Comparison of ENCODE assay signal across 19 cellular contexts in genomic region chr12:31999692-32000091, GRCh38. TPM values are rescaled to one million over a fixed set of nuclear protein-coding genes. Genes with fewer than 3 reads are reported as not detected.
DNase-seq lines count a peak whose midpoint lies in the region; ATAC-seq and TF ChIP-seq lines count a peak whose summit lies in the region.
"Had no signal": no experiment of that assay in that cellular context is flagged by ENCODE, and none has a peak within 500 bp of the region (broad histone marks: within the 10 kb centered on the region; RNA-seq: fewer than 3 reads in every experiment).

No MANE protein-coding gene starts in this region.

- 100% methylated on average over 1 of the region's 6 CpGs; no CpG with 5 or more reads in 1 of the 2 experiments for WGBS in IMR-90 (ENCODE audit: extremely low coverage in 2 of 2, insufficient read length in 1 of 2), 2 experiments

- DNase-seq in EH (ENCODE audit: low read depth) = peak; percentile 4
- DNase-seq in IMR-90 = peak; percentile 1
- no peak for DNase-seq in central memory CD8-positive, alpha-beta T cell (ENCODE audit: low spot score in 2 of 2)
- DNase-seq in progenitor cell of endocrine pancreas (ENCODE audit: low spot score, unreplicated experiment) = no peak
- DNase-seq in activated CD4-positive, CD25-positive, alpha-beta regulatory T cell (lab: John Stamatoyannopoulos, UW) = no peak
- DNase-seq in upper lobe of right lung = no peak
- DNase-seq in DMS153 (lab: John Stamatoyannopoulos, UW) = no peak
- DNase-seq: CD8-positive, alpha-beta memory T cell; DMS 273 treated with DMSO at 0.1 percent for 48 hours; DMS79 treated with DMSO at 0.1 percent for 48 hours; H9; KG1; MM.1S; NCI-H2029; NCI-H69; Right ventricle myocardium superior; RPMI8226 had no signal

- H3K4me1 ChIP-seq in IMR-90 (ENCODE audit: control insufficient read depth, insufficient read depth, low read length) (no peaks in the 10 kb centered on the region), upper lobe of right lung (no peaks in the 10 kb centered on the region)

- H3K4ac ChIP-seq in IMR-90 (ENCODE audit: low read depth, low read length) = no peak overlapping the region

- intact Hi-C loops in IMR-90 (cut with micrococcal nuclease) (no loop called here), upper lobe of right lung (cut with DNase I) (no loop called here)

- H3K27ac ChIP-seq in IMR-90 (ENCODE audit: insufficient read depth, low read length) = no peak overlapping the region
- no peak overlapping the region for H3K27ac ChIP-seq in upper lobe of right lung
- H3K27ac ChIP-seq: C4-2B had no signal

- H3K18ac ChIP-seq in IMR-90 (ENCODE audit: low read depth, low read length) = no peak overlapping the region

- H3K9ac ChIP-seq in IMR-90 (ENCODE audit: low read depth, low read length) = no peak overlapping the region

- in situ Hi-C loops in IMR-90 (cut with MboI; ENCODE audit: low sequenced_read_pairs) = no loop called here

- no peak for TF ChIP-seq RAD21 in IMR-90 (IDR thresholded peaks at IDR 0.05; ENCODE audit: low read length)

- no peak overlapping the region for H3K56ac ChIP-seq in IMR-90 (ENCODE audit: extremely low read depth, insufficient read depth, low read length)

- no peaks in the 10 kb centered on the region for H4K20me1 ChIP-seq in IMR-90 (ENCODE audit: insufficient read depth, low read length)

- no peak overlapping the region for H2AK9ac ChIP-seq in IMR-90 (replicated peaks; ENCODE audit: low read depth, low read length, poor library complexity)

- no peak for TF ChIP-seq POLR2A in IMR-90 (IDR thresholded peaks at IDR 0.05; ENCODE audit: low read depth, low read length)

- H3K36me3 ChIP-seq in IMR-90 (ENCODE audit: control insufficient read depth, insufficient read depth, low read length) (peaks cover 17% of the 10 kb centered on the region), upper lobe of right lung (peaks cover 55% of the 10 kb centered on the region)

- H3K9me3 ChIP-seq in IMR-90 (ENCODE audit: control insufficient read depth, insufficient read depth, low read length) (no peaks in the 10 kb centered on the region), upper lobe of right lung (no peaks in the 10 kb centered on the region)

- H4K8ac ChIP-seq in IMR-90 (ENCODE audit: low read depth in 2 of 2, low read length in 2 of 2) = no peak overlapping the region

- no peak overlapping the region for H3K4me2 ChIP-seq in IMR-90 (ENCODE audit: low read depth, low read length)
- H3K4me2 ChIP-seq: GM23338 had no signal

- H3K27ac Mint-ChIP-seq in central memory CD8-positive, alpha-beta T cell (ENCODE audit: low read depth) = peak overlapping the region; percentile 49
- H3K27ac Mint-ChIP-seq in progenitor cell of endocrine pancreas = peak overlapping the region; percentile 79
- H3K27ac Mint-ChIP-seq: GM23338, H9 had no signal

- no peak overlapping the region for H2BK15ac ChIP-seq in IMR-90 (ENCODE audit: low read depth, low read length)

- no peak overlapping the region for H2AFZ ChIP-seq in IMR-90 (replicated peaks; ENCODE audit: low read length, poor library complexity)
- H2AFZ ChIP-seq: GM23338 had no signal

- no peak overlapping the region for H2BK20ac ChIP-seq in IMR-90 (ENCODE audit: low read depth, low read length)

- BruUV-seq in IMR-90 (replicated peaks; lab: Mats Ljungman, UMichigan) = no TSS peak

- POLR2A ChIA-PET in IMR-90 (lab: Charles Lee; ENCODE audit: unreplicated experiment) = no interaction called here

- H4K91ac ChIP-seq in IMR-90 (ENCODE audit: insufficient read depth, low read depth, low read length) = no peak overlapping the region

- H3K79me1 ChIP-seq in IMR-90 (ENCODE audit: low read depth in 1 of 2, low read length in 2 of 2) = no peaks in the 10 kb centered on the region

- no peaks in the 10 kb centered on the region for H3K9me1 ChIP-seq in IMR-90 (ENCODE audit: insufficient read depth, low read length)

- no peak overlapping the region for H2BK120ac ChIP-seq in IMR-90 (ENCODE audit: low read depth, low read length)

- H3K14ac ChIP-seq in IMR-90 (replicated peaks; ENCODE audit: low read depth, low read length) = no peak overlapping the region

- no peak overlapping the region for H2BK5ac ChIP-seq in IMR-90 (ENCODE audit: low read depth, low read length, poor library complexity, severe bottlenecking)

- no peak overlapping the region for H3K23ac ChIP-seq in IMR-90 (ENCODE audit: low read depth, low read length)

- no peak overlapping the region for H4K5ac ChIP-seq in IMR-90 (ENCODE audit: low read depth, low read length)

- peaks cover 4% of the 10 kb centered on the region for H3K4me1 Mint-ChIP-seq in central memory CD8-positive, alpha-beta T cell
- H3K4me1 Mint-ChIP-seq in progenitor cell of endocrine pancreas (ENCODE audit: low read depth) = peaks cover 2% of the 10 kb centered on the region
- H3K4me1 Mint-ChIP-seq: GM23338, H9 had no signal

- no peak overlapping the region for H3K4me3 Mint-ChIP-seq in central memory CD8-positive, alpha-beta T cell
- H3K4me3 Mint-ChIP-seq in progenitor cell of endocrine pancreas (ENCODE audit: low read depth) = no peak overlapping the region
- H3K4me3 Mint-ChIP-seq: CD8-positive, alpha-beta memory T cell; GM23338; H9 had no signal

- TF ChIP-seq CTCF in IMR-90 (conservative IDR thresholded peaks at IDR 0.05; ENCODE audit: low read depth, low read length) (no peak), progenitor cell of endocrine pancreas (IDR thresholded peaks at IDR 0.05; ENCODE audit: unreplicated experiment) (no peak), upper lobe of right lung (IDR thresholded peaks at IDR 0.05) (no peak)

- peaks cover 49% of the 10 kb centered on the region for H3K36me3 Mint-ChIP-seq in central memory CD8-positive, alpha-beta T cell (ENCODE audit: insufficient read depth)
- H3K36me3 Mint-ChIP-seq in progenitor cell of endocrine pancreas (ENCODE audit: insufficient read depth) = peaks cover 43% of the 10 kb centered on the region

- no peaks in the 10 kb centered on the region for H3K27me3 ChIP-seq in IMR-90 (ENCODE audit: control insufficient read depth, insufficient read depth, low read length)
- H3K27me3 ChIP-seq in upper lobe of right lung = no peaks in the 10 kb centered on the region

- dilution Hi-C loops in IMR-90 (cut with HindIII; ENCODE audit: low sequenced_read_pairs, unreplicated experiment) = no loop called here

- H2AK5ac ChIP-seq in IMR-90 (ENCODE audit: low read depth, low read length) = no peak overlapping the region

- no peaks in the 10 kb centered on the region for H3K9me3 Mint-ChIP-seq in central memory CD8-positive, alpha-beta T cell
- no peaks in the 10 kb centered on the region for H3K9me3 Mint-ChIP-seq in progenitor cell of endocrine pancreas (ENCODE audit: low read depth)
- H3K9me3 Mint-ChIP-seq: H9 had no signal

- no peak for ATAC-seq in IMR-90 (ENCODE audit: low read depth)
- ATAC-seq in central memory CD8-positive, alpha-beta T cell (replicated peaks; ENCODE audit: extremely low read depth, poor library complexity, severe bottlenecking) = no peak
- ATAC-seq in upper lobe of right lung = no peak
- ATAC-seq: GM23338 had no signal

- CTCF ChIA-PET in IMR-90 (lab: Yijun Ruan, JAX) = no interaction called here

- H3K27me3 Mint-ChIP-seq in central memory CD8-positive, alpha-beta T cell = no peaks in the 10 kb centered on the region
- H3K27me3 Mint-ChIP-seq in progenitor cell of endocrine pancreas = no peaks in the 10 kb centered on the region
- H3K27me3 Mint-ChIP-seq: CD8-positive, alpha-beta memory T cell had no signal

- no peak overlapping the region for H3K4me3 ChIP-seq in IMR-90 (ENCODE audit: insufficient read depth, low read depth, low read length)
- no peak overlapping the region for H3K4me3 ChIP-seq in upper lobe of right lung
- H3K4me3 ChIP-seq: GM23338 had no signal

TF ChIP-seq in IMR-90, 13 proteins besides CTCF, POLR2A, EP300 and RAD21:
- TF ChIP-seq CEBPB (IDR thresholded peaks at IDR 0.05; ENCODE audit: low read depth, low read length) = no peak
- TF ChIP-seq BHLHE40 (IDR thresholded peaks at IDR 0.05; ENCODE audit: low read depth, low read length) = no peak
- TF ChIP-seq, protein P1, sequence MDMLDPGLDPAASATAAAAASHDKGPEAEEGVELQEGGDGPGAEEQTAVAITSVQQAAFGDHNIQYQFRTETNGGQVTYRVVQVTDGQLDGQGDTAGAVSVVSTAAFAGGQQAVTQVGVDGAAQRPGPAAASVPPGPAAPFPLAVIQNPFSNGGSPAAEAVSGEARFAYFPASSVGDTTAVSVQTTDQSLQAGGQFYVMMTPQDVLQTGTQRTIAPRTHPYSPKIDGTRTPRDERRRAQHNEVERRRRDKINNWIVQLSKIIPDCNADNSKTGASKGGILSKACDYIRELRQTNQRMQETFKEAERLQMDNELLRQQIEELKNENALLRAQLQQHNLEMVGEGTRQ (IDR thresholded peaks at IDR 0.05; ENCODE audit: low read depth, low read length) = no peak
- TF ChIP-seq, protein P2, sequence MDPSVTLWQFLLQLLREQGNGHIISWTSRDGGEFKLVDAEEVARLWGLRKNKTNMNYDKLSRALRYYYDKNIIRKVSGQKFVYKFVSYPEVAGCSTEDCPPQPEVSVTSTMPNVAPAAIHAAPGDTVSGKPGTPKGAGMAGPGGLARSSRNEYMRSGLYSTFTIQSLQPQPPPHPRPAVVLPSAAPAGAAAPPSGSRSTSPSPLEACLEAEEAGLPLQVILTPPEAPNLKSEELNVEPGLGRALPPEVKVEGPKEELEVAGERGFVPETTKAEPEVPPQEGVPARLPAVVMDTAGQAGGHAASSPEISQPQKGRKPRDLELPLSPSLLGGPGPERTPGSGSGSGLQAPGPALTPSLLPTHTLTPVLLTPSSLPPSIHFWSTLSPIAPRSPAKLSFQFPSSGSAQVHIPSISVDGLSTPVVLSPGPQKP (IDR thresholded peaks at IDR 0.05; ENCODE audit: borderline replicate concordance, low read depth, low read length) = no peak
- TF ChIP-seq FOS (IDR thresholded peaks at IDR 0.05; ENCODE audit: low read depth, low read length) = no peak
- no peak for TF ChIP-seq CHD1 (IDR thresholded peaks at IDR 0.05; ENCODE audit: low read depth, low read length)
- no peak for TF ChIP-seq RCOR1 (IDR thresholded peaks at IDR 0.05; ENCODE audit: insufficient replicate concordance, low read length)
- no peak for TF ChIP-seq MAFK (IDR thresholded peaks at IDR 0.05; ENCODE audit: low read depth, low read length)
- no peak for TF ChIP-seq SMC3 (IDR thresholded peaks at IDR 0.05; ENCODE audit: low read depth, low read length)
- TF ChIP-seq MXI1 (IDR thresholded peaks at IDR 0.05; ENCODE audit: borderline replicate concordance, low read depth, low read length) = no peak
- no peak for TF ChIP-seq RFX5 (IDR thresholded peaks at IDR 0.05; ENCODE audit: low read depth, low read length)
- TF ChIP-seq NFE2L2 (IDR thresholded peaks at IDR 0.05; ENCODE audit: low read depth, low read length) = no peak
- no peak for TF ChIP-seq MAZ (IDR thresholded peaks at IDR 0.05; ENCODE audit: borderline replicate concordance, low read depth, low read length)

RNA-seq across cellular contexts. Expression of gene RESF1, which starts 40.5 kb away (rescaled TPM):
- 7.3 and 10.3 TPM in 2 replicates for total RNA-seq in IMR-90 (2012; rRNA removed)
- polyA plus RNA-seq in IMR-90 (2012; rRNA removed) = 4.7 and 5.0 TPM in 2 replicates
- 1.1 and 1.8 TPM in 2 replicates for polyA plus RNA-seq in IMR-90 (2012; cell fraction: cytosol; rRNA removed)
- polyA plus RNA-seq in IMR-90 (2012; cell fraction: nucleus; rRNA removed; ENCODE audit: low replicate concordance) = 1.0 and 5.9 TPM in 2 replicates
- 270 and 287 TPM in 2 replicates for total RNA-seq in progenitor cell of endocrine pancreas
- 72.3 TPM for total RNA-seq in upper lobe of right lung

Comparison
In these comparisons a context has a peak if more than half of its experiments do, and no peak if none do; other contexts are left out.
1. DNase-seq: peak in EH (single experiment) and IMR-90 (single experiment); none in central memory CD8-positive, alpha-beta T cell (0 of 2), progenitor cell of endocrine pancreas (single experiment), activated CD4-positive, CD25-positive, alpha-beta regulatory T cell (0 of 4), upper lobe of right lung (single experiment) and DMS153 (single experiment).